9 cellular contexts compared by ENCODE assay signal in the genomic region with DNA sequence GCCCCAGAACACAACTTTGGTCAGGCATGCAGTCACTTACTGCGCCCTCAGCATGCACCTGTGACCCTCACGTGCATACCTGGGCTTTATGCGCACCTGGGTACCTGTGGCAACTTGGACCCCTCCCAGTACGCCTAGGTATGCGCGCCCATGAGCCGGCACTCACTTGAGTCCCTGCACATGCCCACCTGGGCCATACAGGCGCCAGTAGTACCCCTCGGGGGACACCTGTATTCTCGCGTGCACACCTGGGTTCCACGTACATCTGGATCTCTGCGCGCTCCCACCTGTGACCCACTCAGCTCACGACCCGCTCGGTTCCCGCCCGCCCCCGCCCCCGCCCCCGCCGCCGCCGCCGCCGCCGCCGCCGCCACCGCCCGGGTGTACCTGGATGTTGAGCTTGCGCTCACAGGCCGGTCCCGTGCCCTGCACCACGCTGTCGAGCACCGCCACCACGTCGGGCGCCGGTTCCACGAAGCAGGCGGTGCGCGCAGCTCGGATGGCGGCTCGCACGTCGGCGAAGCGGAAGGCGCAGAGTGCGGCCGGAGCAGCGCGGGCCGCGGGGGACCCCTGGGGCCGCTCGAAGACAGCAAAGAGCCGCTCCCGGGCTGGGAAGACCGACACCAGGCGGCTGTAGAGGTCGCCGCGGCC. TPM values are rescaled to one million over a fixed set of nuclear protein-coding genes. Genes with fewer than 3 reads are reported as not detected.
DNase-seq lines count a peak whose midpoint lies in the region; ATAC-seq, FAIRE-seq and TF ChIP-seq lines count a peak whose summit lies in the region.
"Had no signal": no experiment of that assay in that cellular context is flagged by ENCODE, and none has a peak within 500 bp of the region (broad histone marks: within the 10 kb centered on the region; RNA-seq: fewer than 3 reads in every experiment).

No MANE protein-coding gene starts in this region.

- FAIRE-seq in kidney (lab: Jason Lieb, UNC): no peak
- FAIRE-seq: colon had no signal

- peak overlapping the region; percentile 79 for H3K4me3 ChIP-seq in kidney (ENCODE audit: low read length in 2 of 2)

- TF ChIP-seq CTCF in kidney (IDR thresholded peaks at IDR 0.05; ENCODE audit: borderline replicate concordance, extremely low read depth, insufficient read depth): no peak

- DNase-seq in NCI-H1105 (lab: John Stamatoyannopoulos, UW): peak; percentile 16
- no peak for DNase-seq in NCI-H1105 treated with DMSO at 0.1 percent for 48 hours (lab: John Stamatoyannopoulos, UW)
- no peak for DNase-seq in activated naive CD8-positive, alpha-beta T cell treated with anti-CD3 and anti-CD28 coated beads for 36 hours
- DNase-seq in kidney: no peak
- DNase-seq in stimulated activated naive CD8-positive, alpha-beta T cell treated with anti-CD3 and anti-CD28 coated beads, Interleukin-15, amount 100 ng/mL, for 72 hours: no peak
- no peak for DNase-seq in NCI-H2227 treated with DMSO at 0.1 percent for 48 hours (lab: John Stamatoyannopoulos, UW)
- DNase-seq in RKO (ENCODE audit: low spot score): no peak

- H3K9me3 Mint-ChIP-seq in activated naive CD8-positive, alpha-beta T cell treated with anti-CD3 and anti-CD28 coated beads for 36 hours: no peaks in the 10 kb centered on the region
- no peaks in the 10 kb centered on the region for H3K9me3 Mint-ChIP-seq in stimulated activated naive CD8-positive, alpha-beta T cell treated with anti-CD3 and anti-CD28 coated beads, Interleukin-15, amount 100 ng/mL, for 72 hours

- no peaks in the 10 kb centered on the region for H3K9me3 ChIP-seq in kidney (ENCODE audit: control insufficient read depth in 1 of 2, low read length in 2 of 2)

- H3K27ac ChIP-seq in kidney (ENCODE audit: low read depth in 2 of 2, low read length in 2 of 2): peak overlapping the region; percentile 72 to 74

- H3K4me1 ChIP-seq in kidney (ENCODE audit: control insufficient read depth in 1 of 2, insufficient read depth in 1 of 2, low read depth in 1 of 2, low read length in 2 of 2): peaks cover 9 to 39% of the 10 kb centered on the region in 2 donors

- H3K27me3 Mint-ChIP-seq in activated naive CD8-positive, alpha-beta T cell treated with anti-CD3 and anti-CD28 coated beads for 36 hours: peaks cover 36% of the 10 kb centered on the region
- H3K27me3 Mint-ChIP-seq in stimulated activated naive CD8-positive, alpha-beta T cell treated with anti-CD3 and anti-CD28 coated beads, Interleukin-15, amount 100 ng/mL, for 72 hours: peaks cover 75% of the 10 kb centered on the region

- no peaks in the 10 kb centered on the region for H3K36me3 Mint-ChIP-seq in activated naive CD8-positive, alpha-beta T cell treated with anti-CD3 and anti-CD28 coated beads for 36 hours

- H3K4me1 Mint-ChIP-seq in activated naive CD8-positive, alpha-beta T cell treated with anti-CD3 and anti-CD28 coated beads for 36 hours: peaks cover 8% of the 10 kb centered on the region
- peaks cover 17% of the 10 kb centered on the region for H3K4me1 Mint-ChIP-seq in stimulated activated naive CD8-positive, alpha-beta T cell treated with anti-CD3 and anti-CD28 coated beads, Interleukin-15, amount 100 ng/mL, for 72 hours

- H3K36me3 ChIP-seq in kidney (ENCODE audit: control insufficient read depth in 1 of 2, insufficient read depth in 2 of 2, low read length in 2 of 2): no peaks in the 10 kb centered on the region

- intact Hi-C loops in kidney (cut with DNase I): no loop called here

- peak overlapping the region; percentile 60 to 71 for H3K9ac ChIP-seq in kidney (ENCODE audit: low read length in 2 of 2)

- peak; percentile 5 for ATAC-seq in stimulated activated naive CD8-positive, alpha-beta T cell treated with anti-CD3 and anti-CD28 coated beads, Interleukin-15, amount 100 ng/mL, for 72 hours
- no peak for ATAC-seq in GM21367 (IDR thresholded peaks at IDR 0.05; ENCODE audit: unreplicated experiment)

- H3K4me3 Mint-ChIP-seq in activated naive CD8-positive, alpha-beta T cell treated with anti-CD3 and anti-CD28 coated beads for 36 hours: peak overlapping the region; percentile 80
- H3K4me3 Mint-ChIP-seq in stimulated activated naive CD8-positive, alpha-beta T cell treated with anti-CD3 and anti-CD28 coated beads, Interleukin-15, amount 100 ng/mL, for 72 hours: peak overlapping the region in 1 of 2 donors; percentile 88

- no peak overlapping the region for H3K27ac Mint-ChIP-seq in activated naive CD8-positive, alpha-beta T cell treated with anti-CD3 and anti-CD28 coated beads for 36 hours
- no peak overlapping the region for H3K27ac Mint-ChIP-seq in stimulated activated naive CD8-positive, alpha-beta T cell treated with anti-CD3 and anti-CD28 coated beads, Interleukin-15, amount 100 ng/mL, for 72 hours

RNA-seq across cellular contexts. Expression of gene PLXND1, which starts 1.4 kb away (rescaled TPM):
- 1 to 10 TPM; 1.5 to 1.6 TPM for total RNA-seq in activated naive CD8-positive, alpha-beta T cell treated with anti-CD3 and anti-CD28 coated beads for 36 hours
- 152 TPM for total RNA-seq in kidney
- polyA plus RNA-seq in kidney (ENCODE audit: insufficient read depth, low read depth, low replicate concordance): 67.0 TPM

Comparison
In these comparisons a context has a peak if more than half of its experiments do, and no peak if none do; other contexts are left out.
1. RNA of gene PLXND1, which starts 1.4 kb away (total RNA-seq): 152 TPM in kidney (single experiment); 1.5 to 1.6 TPM in activated naive CD8-positive, alpha-beta T cell treated with anti-CD3 and anti-CD28 coated beads for 36 hours; every median in the first group is over 10 times any median in the second.